ENCODE assay signal across 1 cellular context in the genomic region with DNA sequence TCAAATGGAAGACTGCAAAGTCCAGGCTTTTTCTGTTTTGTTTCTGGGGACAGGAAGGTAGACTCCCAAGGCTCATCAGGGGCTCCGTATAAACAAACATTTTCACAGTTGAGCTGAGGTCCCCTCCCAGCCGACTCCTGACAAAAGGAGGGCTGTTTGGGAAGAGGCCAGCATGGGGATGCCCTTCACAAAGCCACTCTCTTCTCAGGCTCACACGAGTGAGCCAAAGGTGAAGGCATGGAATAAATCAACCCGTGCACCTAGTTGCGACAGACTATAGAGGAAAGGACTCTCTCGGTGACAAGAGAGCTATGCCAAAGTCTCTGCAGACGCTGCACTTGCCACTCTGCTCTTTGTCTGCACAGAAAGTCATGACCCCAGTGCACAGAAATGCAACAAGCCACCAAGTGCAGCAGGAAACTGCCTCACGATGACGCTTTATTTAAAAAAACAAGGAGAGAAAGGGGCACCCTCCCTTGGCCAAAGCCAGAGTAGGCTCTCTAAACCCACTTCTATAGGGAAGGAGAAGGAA.
TF ChIP-seq lines count a peak whose summit lies in the region.

No MANE protein-coding gene starts in this region.

TF ChIP-seq in liver, 16 proteins besides CTCF, POLR2A, EP300 and RAD21 (continued from another document):
- TF ChIP-seq, protein P1, sequence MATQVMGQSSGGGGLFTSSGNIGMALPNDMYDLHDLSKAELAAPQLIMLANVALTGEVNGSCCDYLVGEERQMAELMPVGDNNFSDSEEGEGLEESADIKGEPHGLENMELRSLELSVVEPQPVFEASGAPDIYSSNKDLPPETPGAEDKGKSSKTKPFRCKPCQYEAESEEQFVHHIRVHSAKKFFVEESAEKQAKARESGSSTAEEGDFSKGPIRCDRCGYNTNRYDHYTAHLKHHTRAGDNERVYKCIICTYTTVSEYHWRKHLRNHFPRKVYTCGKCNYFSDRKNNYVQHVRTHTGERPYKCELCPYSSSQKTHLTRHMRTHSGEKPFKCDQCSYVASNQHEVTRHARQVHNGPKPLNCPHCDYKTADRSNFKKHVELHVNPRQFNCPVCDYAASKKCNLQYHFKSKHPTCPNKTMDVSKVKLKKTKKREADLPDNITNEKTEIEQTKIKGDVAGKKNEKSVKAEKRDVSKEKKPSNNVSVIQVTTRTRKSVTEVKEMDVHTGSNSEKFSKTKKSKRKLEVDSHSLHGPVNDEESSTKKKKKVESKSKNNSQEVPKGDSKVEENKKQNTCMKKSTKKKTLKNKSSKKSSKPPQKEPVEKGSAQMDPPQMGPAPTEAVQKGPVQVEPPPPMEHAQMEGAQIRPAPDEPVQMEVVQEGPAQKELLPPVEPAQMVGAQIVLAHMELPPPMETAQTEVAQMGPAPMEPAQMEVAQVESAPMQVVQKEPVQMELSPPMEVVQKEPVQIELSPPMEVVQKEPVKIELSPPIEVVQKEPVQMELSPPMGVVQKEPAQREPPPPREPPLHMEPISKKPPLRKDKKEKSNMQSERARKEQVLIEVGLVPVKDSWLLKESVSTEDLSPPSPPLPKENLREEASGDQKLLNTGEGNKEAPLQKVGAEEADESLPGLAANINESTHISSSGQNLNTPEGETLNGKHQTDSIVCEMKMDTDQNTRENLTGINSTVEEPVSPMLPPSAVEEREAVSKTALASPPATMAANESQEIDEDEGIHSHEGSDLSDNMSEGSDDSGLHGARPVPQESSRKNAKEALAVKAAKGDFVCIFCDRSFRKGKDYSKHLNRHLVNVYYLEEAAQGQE (IDR thresholded peaks at IDR 0.05): no peak
- TF ChIP-seq ZBTB33 (IDR thresholded peaks at IDR 0.05): no peak
- no peak for TF ChIP-seq TAF1 (conservative IDR thresholded peaks at IDR 0.05)
- TF ChIP-seq YY1 (IDR thresholded peaks at IDR 0.05): no peak
- TF ChIP-seq NR2F2 (IDR thresholded peaks at IDR 0.05): peak; percentile 79
- peak; percentile 16 for TF ChIP-seq SP1 (IDR thresholded peaks at IDR 0.05)
- TF ChIP-seq RXRA (IDR thresholded peaks at IDR 0.05): no peak
- TF ChIP-seq HNF4A (conservative IDR thresholded peaks at IDR 0.05): no peak
TF ChIP-seq in liver: peak in this region for 2.
